Comparison of ENCODE assay signal across 15 cellular contexts in genomic region chr7:144063710-144064109, GRCh38. TPM values are rescaled to one million over a fixed set of nuclear protein-coding genes. Genes with fewer than 3 reads are reported as not detected.
DNase-seq lines count a peak whose midpoint lies in the region; TF ChIP-seq lines count a peak whose summit lies in the region.
"Had no signal": no experiment of that assay in that cellular context is flagged by ENCODE, and none has a peak within 500 bp of the region (broad histone marks: within the 10 kb centered on the region; RNA-seq: fewer than 3 reads in every experiment).

No MANE protein-coding gene starts in this region.

- H3K4me1 ChIP-seq in smooth muscle cell (ENCODE audit: low read depth) (no peaks in the 10 kb centered on the region), spleen (no peaks in the 10 kb centered on the region)
- no peaks in the 10 kb centered on the region for H3K4me1 ChIP-seq in CD4-positive, alpha-beta memory T cell (ENCODE audit: insufficient read depth, low read length)
- H3K4me1 ChIP-seq: A549, right atrium auricular region had no signal

- H3K9me3 ChIP-seq in smooth muscle cell (replicated peaks; ENCODE audit: low read depth): no peaks in the 10 kb centered on the region
- peaks cover 0 to 17% (median 11%) of the 10 kb centered on the region in 8 donors for H3K9me3 ChIP-seq in spleen
- H3K9me3 ChIP-seq in CD4-positive, alpha-beta memory T cell (ENCODE audit: control insufficient read depth in 1 of 2, low read length in 2 of 2): no peaks in the 10 kb centered on the region
- H3K9me3 ChIP-seq: A549, right atrium auricular region had no signal

- no peak for TF ChIP-seq POLR2A in spleen (IDR thresholded peaks at IDR 0.05)

- TF ChIP-seq CTCF in endothelial cell (IDR thresholded peaks at IDR 0.05; ENCODE audit: unreplicated experiment) (peak; percentile 71), smooth muscle cell (IDR thresholded peaks at IDR 0.05; ENCODE audit: borderline replicate concordance, insufficient read depth, poor library complexity, severe bottlenecking) (peak; percentile 52), spleen (IDR thresholded peaks at IDR 0.05 in 8 of 11, conservative IDR thresholded peaks at IDR 0.05 in 3 of 11) (no peak)

- H3K4me3 Mint-ChIP-seq in endothelial cell (ENCODE audit: unreplicated experiment): no peak overlapping the region
- no peak overlapping the region for H3K4me3 Mint-ChIP-seq in CD4-positive, alpha-beta memory T cell
- H3K4me3 Mint-ChIP-seq: effector memory CD8-positive, alpha-beta T cell had no signal

- H3K4me1 Mint-ChIP-seq in endothelial cell (ENCODE audit: unreplicated experiment): no peaks in the 10 kb centered on the region
- no peaks in the 10 kb centered on the region for H3K4me1 Mint-ChIP-seq in CD4-positive, alpha-beta memory T cell

- CTCF ChIA-PET in CD4-positive, alpha-beta memory T cell (lab: Charles Lee; ENCODE audit: partially characterized antibody): interaction anchor here (1.0 kb wide), 1 partner anchor 64 kb away, joined by 3 read pairs; no protein-coding TSS in a partner anchor

- H3F3A ChIP-seq in smooth muscle cell (ENCODE audit: low read depth): no peaks in the 10 kb centered on the region

- H3K27ac ChIP-seq in smooth muscle cell (ENCODE audit: low read depth): no peak overlapping the region
- no peak overlapping the region for H3K27ac ChIP-seq in spleen
- H3K27ac ChIP-seq in CD4-positive, alpha-beta memory T cell (ENCODE audit: low read depth, low read length): no peak overlapping the region
- H3K27ac ChIP-seq: A549, right atrium auricular region had no signal

- H3K9ac ChIP-seq in smooth muscle cell (ENCODE audit: low read depth): no peak overlapping the region

- no peak overlapping the region for H3K4me2 ChIP-seq in smooth muscle cell
- H3K4me2 ChIP-seq: A549 had no signal

- no peaks in the 10 kb centered on the region for H3K36me3 Mint-ChIP-seq in endothelial cell (ENCODE audit: low read depth, unreplicated experiment)
- H3K36me3 Mint-ChIP-seq in CD4-positive, alpha-beta memory T cell: no peaks in the 10 kb centered on the region

- H3K27me3 ChIP-seq in smooth muscle cell (ENCODE audit: low read depth) (no peaks in the 10 kb centered on the region), spleen (replicated peaks in 1 of 7) (peaks cover 0 to 6% (median 0%) of the 10 kb centered on the region in 7 donors)
- no peaks in the 10 kb centered on the region for H3K27me3 ChIP-seq in CD4-positive, alpha-beta memory T cell (ENCODE audit: insufficient read depth, low read length)
- H3K27me3 ChIP-seq: right atrium auricular region had no signal

- 41% methylated on average over 3 of the region's 3 CpGs for WGBS in smooth muscle cell (ENCODE audit: low lambda C conversion rate)
- 25 to 63% (median 44%) methylated on average over 3 of the region's 3 CpGs for WGBS in spleen, 5 donors

- no peaks in the 10 kb centered on the region for H3K9me3 Mint-ChIP-seq in endothelial cell (ENCODE audit: unreplicated experiment)
- H3K9me3 Mint-ChIP-seq in CD4-positive, alpha-beta memory T cell: peaks cover 0 to 15% (median 4%) of the 10 kb centered on the region in 8 donors

- no peak overlapping the region for H3K27ac Mint-ChIP-seq in endothelial cell (ENCODE audit: unreplicated experiment)
- H3K27ac Mint-ChIP-seq in CD4-positive, alpha-beta memory T cell: no peak overlapping the region
- H3K27ac Mint-ChIP-seq: effector memory CD8-positive, alpha-beta T cell had no signal

- no peaks in the 10 kb centered on the region for H3K27me3 Mint-ChIP-seq in endothelial cell (ENCODE audit: unreplicated experiment)
- peaks cover 9 to 15% of the 10 kb centered on the region in 2 donors for H3K27me3 Mint-ChIP-seq in CD4-positive, alpha-beta memory T cell

- H2AFZ ChIP-seq in smooth muscle cell (ENCODE audit: low read depth): no peak overlapping the region

- H3K36me3 ChIP-seq in smooth muscle cell (ENCODE audit: low read depth) (no peaks in the 10 kb centered on the region), spleen (no peaks in the 10 kb centered on the region)
- no peaks in the 10 kb centered on the region for H3K36me3 ChIP-seq in CD4-positive, alpha-beta memory T cell (ENCODE audit: insufficient read depth, low read length)
- H3K36me3 ChIP-seq: right atrium auricular region had no signal

- no peaks in the 10 kb centered on the region for H3K79me2 ChIP-seq in smooth muscle cell (ENCODE audit: low read depth)

- H3K4me3 ChIP-seq in smooth muscle cell: no peak overlapping the region
- H3K4me3 ChIP-seq in spleen: no peak overlapping the region
- H3K4me3 ChIP-seq in CD4-positive, alpha-beta memory T cell (ENCODE audit: low read length in 2 of 2): no peak overlapping the region
- H3K4me3 ChIP-seq: A549, right atrium auricular region had no signal

- no peaks in the 10 kb centered on the region for H4K20me1 ChIP-seq in smooth muscle cell (ENCODE audit: low read depth)

- POLR2A ChIA-PET in CD4-positive, alpha-beta memory T cell (lab: Charles Lee; ENCODE audit: partially characterized antibody): no interaction called here

- intact Hi-C loops in spleen (cut with DNase I; ENCODE audit: low total_unique reads): no loop called here
- intact Hi-C loops in CD4-positive, alpha-beta memory T cell (cut with micrococcal nuclease): no loop called here

- DNase-seq in NCI-H82 (lab: John Stamatoyannopoulos, UW) (peak; percentile 4), NCI-H82 treated with DMSO at 0.1 percent for 48 hours (lab: John Stamatoyannopoulos, UW; ENCODE audit: unreplicated experiment) (no peak), NCI-H1930 (lab: John Stamatoyannopoulos, UW) (peak; percentile 25 to 34), endothelial cell (ENCODE audit: low spot score) (no peak), smooth muscle cell (lab: John Stamatoyannopoulos, UW; ENCODE audit: unreplicated experiment) (no peak), spleen (no peak), NCI-H2081 (lab: John Stamatoyannopoulos, UW) (no peak)
- DNase-seq in CD4-positive, alpha-beta memory T cell: no peak
- DNase-seq: aorta; effector memory CD8-positive, alpha-beta T cell; NCI-H1694 treated with DMSO at 0.1 percent for 48 hours had no signal

RNA-seq across cellular contexts. Expression of gene OR2A25, which starts 5.9 kb away (rescaled TPM):
- total RNA-seq in endothelial cell (ENCODE audit: unreplicated experiment): not detected
- total RNA-seq in smooth muscle cell: not detected in 2 replicates
- not detected in 2 replicates for polyA plus RNA-seq in smooth muscle cell
- total RNA-seq in spleen: not detected
- not detected for polyA plus RNA-seq in spleen
- total RNA-seq in CD4-positive, alpha-beta memory T cell: not detected
- polyA plus RNA-seq in CD4-positive, alpha-beta memory T cell: not detected
- total RNA-seq: aorta, right atrium auricular region, RPMI7951, subcutaneous adipose tissue had no signal
- polyA plus RNA-seq: A549, aorta had no signal

RNA-seq across cellular contexts. Expression of gene OR2A5, which starts 15.0 kb away (rescaled TPM):
- total RNA-seq in endothelial cell (ENCODE audit: unreplicated experiment): not detected
- total RNA-seq in smooth muscle cell: not detected in 2 replicates
- polyA plus RNA-seq in smooth muscle cell: not detected in 2 replicates
- not detected for total RNA-seq in spleen
- polyA plus RNA-seq in spleen: not detected
- total RNA-seq in CD4-positive, alpha-beta memory T cell: not detected
- polyA plus RNA-seq in CD4-positive, alpha-beta memory T cell: not detected
- total RNA-seq: aorta, right atrium auricular region, RPMI7951, subcutaneous adipose tissue had no signal
- polyA plus RNA-seq: A549, aorta had no signal

RNA-seq across cellular contexts. Expression of gene OR2A12, which starts 22.4 kb away (rescaled TPM):
- not detected for total RNA-seq in endothelial cell (ENCODE audit: unreplicated experiment)
- total RNA-seq in smooth muscle cell: not detected in 2 replicates
- polyA plus RNA-seq in smooth muscle cell: not detected in 2 replicates
- not detected for total RNA-seq in spleen
- polyA plus RNA-seq in spleen: not detected
- not detected for total RNA-seq in CD4-positive, alpha-beta memory T cell
- polyA plus RNA-seq in CD4-positive, alpha-beta memory T cell: not detected
- total RNA-seq: aorta, right atrium auricular region, RPMI7951, subcutaneous adipose tissue had no signal
- polyA plus RNA-seq: A549, aorta had no signal

RNA-seq across cellular contexts. Expression of gene OR2A2, which starts 45.7 kb away (rescaled TPM):
- total RNA-seq in endothelial cell (ENCODE audit: unreplicated experiment) (not detected), smooth muscle cell (not detected in 2 replicates), spleen (not detected)
- polyA plus RNA-seq in smooth muscle cell (not detected in 2 replicates), spleen (not detected)
- total RNA-seq in CD4-positive, alpha-beta memory T cell: not detected
- not detected for polyA plus RNA-seq in CD4-positive, alpha-beta memory T cell
- total RNA-seq: aorta, right atrium auricular region, RPMI7951, subcutaneous adipose tissue had no signal
- polyA plus RNA-seq: A549, aorta had no signal

RNA-seq across cellular contexts. Expression of gene OR2A14, which starts 59.3 kb away (rescaled TPM):
- not detected for total RNA-seq in endothelial cell (ENCODE audit: unreplicated experiment)
- total RNA-seq in smooth muscle cell: not detected in 2 replicates
- polyA plus RNA-seq in smooth muscle cell: not detected in 2 replicates
- total RNA-seq in spleen: not detected
- polyA plus RNA-seq in spleen: not detected
- total RNA-seq in CD4-positive, alpha-beta memory T cell: not detected
- not detected for polyA plus RNA-seq in CD4-positive, alpha-beta memory T cell
- total RNA-seq: aorta, right atrium auricular region, RPMI7951, subcutaneous adipose tissue had no signal
- polyA plus RNA-seq: A549, aorta had no signal

Comparison
In these comparisons a context has a peak if more than half of its experiments do, and no peak if none do; other contexts are left out.
1. DNase-seq: peak in NCI-H82 (single experiment) and NCI-H1930 (2 of 2); none in NCI-H82 treated with DMSO at 0.1 percent for 48 hours (single experiment), endothelial cell (single experiment), smooth muscle cell (single experiment), spleen (single experiment), NCI-H2081 (0 of 2) and CD4-positive, alpha-beta memory T cell (0 of 5).
2. CTCF ChIP-seq: peak in endothelial cell (single experiment) and smooth muscle cell (single experiment); none in spleen (0 of 11).